Comparison of ENCODE assay signal across 1 cellular context in the genomic region with DNA sequence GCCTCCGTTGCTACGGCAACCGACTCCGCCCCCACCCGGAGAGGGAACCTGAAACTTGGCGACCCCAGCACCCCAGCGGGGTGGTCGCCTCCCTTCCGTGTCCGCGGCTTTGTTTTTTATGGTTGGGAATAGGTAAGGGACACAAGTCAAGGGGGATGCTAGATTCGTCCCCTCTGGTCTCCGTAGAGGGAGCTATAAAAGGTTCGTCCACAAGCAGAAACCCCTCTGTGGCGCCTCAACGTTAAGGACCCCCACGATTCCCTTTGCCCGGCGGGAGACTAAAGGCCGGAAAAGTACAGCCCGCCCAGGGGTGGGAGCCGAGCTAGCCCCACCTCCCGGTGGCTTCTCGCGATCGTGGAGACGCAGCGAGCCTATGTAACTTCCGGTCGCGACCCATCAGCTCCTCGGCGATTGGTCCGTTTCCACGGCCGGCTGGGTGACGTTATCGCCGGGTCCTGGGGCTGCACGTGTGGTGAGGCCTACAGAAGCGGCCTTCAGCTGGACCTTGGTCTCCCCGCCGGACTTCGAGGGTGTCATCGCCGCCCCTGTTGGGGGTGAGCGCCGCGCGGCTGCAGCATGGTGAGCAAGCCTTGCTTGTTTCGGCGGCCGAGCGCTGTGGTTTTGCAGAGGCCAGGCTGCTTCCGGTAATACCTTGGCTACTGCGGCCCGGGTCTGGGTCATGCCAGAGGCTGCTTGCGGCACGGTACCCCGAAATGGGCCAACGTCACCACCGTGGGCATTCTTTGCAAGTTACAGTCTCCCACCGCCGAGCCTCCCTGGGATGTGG.
TF ChIP-seq lines count a peak whose summit lies in the region.

A gene with protein sequence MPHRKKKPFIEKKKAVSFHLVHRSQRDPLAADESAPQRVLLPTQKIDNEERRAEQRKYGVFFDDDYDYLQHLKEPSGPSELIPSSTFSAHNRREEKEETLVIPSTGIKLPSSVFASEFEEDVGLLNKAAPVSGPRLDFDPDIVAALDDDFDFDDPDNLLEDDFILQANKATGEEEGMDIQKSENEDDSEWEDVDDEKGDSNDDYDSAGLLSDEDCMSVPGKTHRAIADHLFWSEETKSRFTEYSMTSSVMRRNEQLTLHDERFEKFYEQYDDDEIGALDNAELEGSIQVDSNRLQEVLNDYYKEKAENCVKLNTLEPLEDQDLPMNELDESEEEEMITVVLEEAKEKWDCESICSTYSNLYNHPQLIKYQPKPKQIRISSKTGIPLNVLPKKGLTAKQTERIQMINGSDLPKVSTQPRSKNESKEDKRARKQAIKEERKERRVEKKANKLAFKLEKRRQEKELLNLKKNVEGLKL (plus strand): TSS at position 437 of the 787 bp plus-strand sequence. CDS start 140 bp downstream, at position 577.

TF ChIP-seq in K562, 482 proteins besides CTCF, POLR2A, EP300 and RAD21 (continued from another document and continues in another):
- TF ChIP-seq PML (IDR thresholded peaks at IDR 0.05; ENCODE audit: low read length) (peak; percentile 90; the same call in 1 of the 2 replicates), POLR2G (IDR thresholded peaks at IDR 0.05; ENCODE audit: low read depth, low read length) (peak; percentile 96), NONO (IDR thresholded peaks at IDR 0.05; ENCODE audit: low read depth in 2 of 2, low read length in 1 of 2) (no peak), SUPT5H (IDR thresholded peaks at IDR 0.05) (peak; percentile 89), ZNF263 (CRISPR knock-in tag; IDR thresholded peaks at IDR 0.05; ENCODE audit: borderline replicate concordance) (peak; percentile 61), ZBTB12 (CRISPR knock-in tag; IDR thresholded peaks at IDR 0.05) (peak; percentile 85), POLR2AphosphoS2 (IDR thresholded peaks at IDR 0.05; ENCODE audit: low read length) (peak; percentile 73; the same call in 1 of the 2 replicates), ZSCAN29 (IDR thresholded peaks at IDR 0.05) (no peak), STAT5B (CRISPR knock-in tag; IDR thresholded peaks at IDR 0.05) (no peak), ZBTB26 (CRISPR knock-in tag; IDR thresholded peaks at IDR 0.05) (peak; percentile 21; the same call in 1 of the 2 replicates), KLF16 (IDR thresholded peaks at IDR 0.05) (no peak), ZNF740 (CRISPR knock-in tag; IDR thresholded peaks at IDR 0.05) (no peak), ZNF740 (tag; IDR thresholded peaks at IDR 0.05) (no peak), SMAD3 (CRISPR knock-in tag; conservative IDR thresholded peaks at IDR 0.05) (0 out of 2 replicates have a peak, but pooled peaks have one; percentile 20), MECOM (CRISPR knock-in tag; IDR thresholded peaks at IDR 0.05) (0 out of 2 replicates have a peak, but pooled peaks have one; percentile 22), TBP (optimal IDR thresholded peaks at IDR 0.05; ENCODE audit: low read depth, low read length) (peak; percentile 90), NEUROD1 (IDR thresholded peaks at IDR 0.05; ENCODE audit: borderline replicate concordance, low read depth, low read length, partially characterized antibody) (peak; percentile 77), SMARCE1 (IDR thresholded peaks at IDR 0.05) (no peak), DACH1 (IDR thresholded peaks at IDR 0.05; ENCODE audit: partially characterized antibody) (peak; percentile 30), PCBP1 (IDR thresholded peaks at IDR 0.05; ENCODE audit: low read depth, low read length, poor library complexity, severe bottlenecking) (peak; percentile 95), ELF4 (CRISPR knock-in tag; IDR thresholded peaks at IDR 0.05) (peak; percentile 45), LEF1 (IDR thresholded peaks at IDR 0.05) (0 out of 2 replicates have a peak, but pooled peaks have one; percentile 18), ESRRB (CRISPR knock-in tag; IDR thresholded peaks at IDR 0.05; ENCODE audit: borderline replicate concordance) (0 out of 2 replicates have a peak, but pooled peaks have one; percentile 48), MBD2 (IDR thresholded peaks at IDR 0.05; ENCODE audit: borderline replicate concordance, low read depth) (0 out of 2 replicates have a peak, but pooled peaks have one; percentile 17), ILK (tag; IDR thresholded peaks at IDR 0.05; ENCODE audit: borderline replicate concordance, low read depth) (no peak), ZNF282 (CRISPR knock-in tag; IDR thresholded peaks at IDR 0.05) (peak; percentile 50; the same call in 1 of the 2 replicates), E2F5 (CRISPR knock-in tag; IDR thresholded peaks at IDR 0.05) (peak; percentile 88), CREB1 (IDR thresholded peaks at IDR 0.05) (peak; percentile 92), CREB1 (CRISPR knock-in tag; IDR thresholded peaks at IDR 0.05) (peak; percentile 91), MNT (conservative IDR thresholded peaks at IDR 0.05) (peak; percentile 99 to 100), MEF2D (tag; conservative IDR thresholded peaks at IDR 0.05; ENCODE audit: low read depth) (no peak; the same call in 1 of the 2 replicates), FOSL1 (tag; conservative IDR thresholded peaks at IDR 0.05) (0 out of 2 replicates have a peak, but pooled peaks have one; percentile 26)
- TF ChIP-seq, protein P1, sequence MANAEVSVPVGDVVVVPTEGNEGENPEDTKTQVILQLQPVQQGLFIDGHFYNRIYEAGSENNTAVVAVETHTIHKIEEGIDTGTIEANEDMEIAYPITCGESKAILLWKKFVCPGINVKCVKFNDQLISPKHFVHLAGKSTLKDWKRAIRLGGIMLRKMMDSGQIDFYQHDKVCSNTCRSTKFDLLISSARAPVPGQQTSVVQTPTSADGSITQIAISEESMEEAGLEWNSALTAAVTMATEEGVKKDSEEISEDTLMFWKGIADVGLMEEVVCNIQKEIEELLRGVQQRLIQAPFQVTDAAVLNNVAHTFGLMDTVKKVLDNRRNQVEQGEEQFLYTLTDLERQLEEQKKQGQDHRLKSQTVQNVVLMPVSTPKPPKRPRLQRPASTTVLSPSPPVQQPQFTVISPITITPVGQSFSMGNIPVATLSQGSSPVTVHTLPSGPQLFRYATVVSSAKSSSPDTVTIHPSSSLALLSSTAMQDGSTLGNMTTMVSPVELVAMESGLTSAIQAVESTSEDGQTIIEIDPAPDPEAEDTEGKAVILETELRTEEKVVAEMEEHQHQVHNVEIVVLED (CRISPR knock-in tag; IDR thresholded peaks at IDR 0.05) = peak; percentile 43; the same call in 1 of the 2 replicates
- TF ChIP-seq, protein P2, sequence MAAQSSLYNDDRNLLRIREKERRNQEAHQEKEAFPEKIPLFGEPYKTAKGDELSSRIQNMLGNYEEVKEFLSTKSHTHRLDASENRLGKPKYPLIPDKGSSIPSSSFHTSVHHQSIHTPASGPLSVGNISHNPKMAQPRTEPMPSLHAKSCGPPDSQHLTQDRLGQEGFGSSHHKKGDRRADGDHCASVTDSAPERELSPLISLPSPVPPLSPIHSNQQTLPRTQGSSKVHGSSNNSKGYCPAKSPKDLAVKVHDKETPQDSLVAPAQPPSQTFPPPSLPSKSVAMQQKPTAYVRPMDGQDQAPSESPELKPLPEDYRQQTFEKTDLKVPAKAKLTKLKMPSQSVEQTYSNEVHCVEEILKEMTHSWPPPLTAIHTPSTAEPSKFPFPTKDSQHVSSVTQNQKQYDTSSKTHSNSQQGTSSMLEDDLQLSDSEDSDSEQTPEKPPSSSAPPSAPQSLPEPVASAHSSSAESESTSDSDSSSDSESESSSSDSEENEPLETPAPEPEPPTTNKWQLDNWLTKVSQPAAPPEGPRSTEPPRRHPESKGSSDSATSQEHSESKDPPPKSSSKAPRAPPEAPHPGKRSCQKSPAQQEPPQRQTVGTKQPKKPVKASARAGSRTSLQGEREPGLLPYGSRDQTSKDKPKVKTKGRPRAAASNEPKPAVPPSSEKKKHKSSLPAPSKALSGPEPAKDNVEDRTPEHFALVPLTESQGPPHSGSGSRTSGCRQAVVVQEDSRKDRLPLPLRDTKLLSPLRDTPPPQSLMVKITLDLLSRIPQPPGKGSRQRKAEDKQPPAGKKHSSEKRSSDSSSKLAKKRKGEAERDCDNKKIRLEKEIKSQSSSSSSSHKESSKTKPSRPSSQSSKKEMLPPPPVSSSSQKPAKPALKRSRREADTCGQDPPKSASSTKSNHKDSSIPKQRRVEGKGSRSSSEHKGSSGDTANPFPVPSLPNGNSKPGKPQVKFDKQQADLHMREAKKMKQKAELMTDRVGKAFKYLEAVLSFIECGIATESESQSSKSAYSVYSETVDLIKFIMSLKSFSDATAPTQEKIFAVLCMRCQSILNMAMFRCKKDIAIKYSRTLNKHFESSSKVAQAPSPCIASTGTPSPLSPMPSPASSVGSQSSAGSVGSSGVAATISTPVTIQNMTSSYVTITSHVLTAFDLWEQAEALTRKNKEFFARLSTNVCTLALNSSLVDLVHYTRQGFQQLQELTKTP (IDR thresholded peaks at IDR 0.05; ENCODE audit: low read depth in 1 of 2, partially characterized antibody in 2 of 2) = peak in 1 of 2 experiments; percentile 57
- TF ChIP-seq, protein P3, sequence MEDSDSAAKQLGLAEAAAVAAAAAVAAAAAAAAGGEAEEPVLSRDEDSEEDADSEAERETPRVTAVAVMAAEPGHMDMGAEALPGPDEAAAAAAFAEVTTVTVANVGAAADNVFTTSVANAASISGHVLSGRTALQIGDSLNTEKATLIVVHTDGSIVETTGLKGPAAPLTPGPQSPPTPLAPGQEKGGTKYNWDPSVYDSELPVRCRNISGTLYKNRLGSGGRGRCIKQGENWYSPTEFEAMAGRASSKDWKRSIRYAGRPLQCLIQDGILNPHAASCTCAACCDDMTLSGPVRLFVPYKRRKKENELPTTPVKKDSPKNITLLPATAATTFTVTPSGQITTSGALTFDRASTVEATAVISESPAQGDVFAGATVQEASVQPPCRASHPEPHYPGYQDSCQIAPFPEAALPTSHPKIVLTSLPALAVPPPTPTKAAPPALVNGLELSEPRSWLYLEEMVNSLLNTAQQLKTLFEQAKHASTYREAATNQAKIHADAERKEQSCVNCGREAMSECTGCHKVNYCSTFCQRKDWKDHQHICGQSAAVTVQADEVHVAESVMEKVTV (CRISPR knock-in tag; IDR thresholded peaks at IDR 0.05) = 0 out of 2 replicates have a peak, but pooled peaks have one; percentile 39
- TF ChIP-seq, protein P4, sequence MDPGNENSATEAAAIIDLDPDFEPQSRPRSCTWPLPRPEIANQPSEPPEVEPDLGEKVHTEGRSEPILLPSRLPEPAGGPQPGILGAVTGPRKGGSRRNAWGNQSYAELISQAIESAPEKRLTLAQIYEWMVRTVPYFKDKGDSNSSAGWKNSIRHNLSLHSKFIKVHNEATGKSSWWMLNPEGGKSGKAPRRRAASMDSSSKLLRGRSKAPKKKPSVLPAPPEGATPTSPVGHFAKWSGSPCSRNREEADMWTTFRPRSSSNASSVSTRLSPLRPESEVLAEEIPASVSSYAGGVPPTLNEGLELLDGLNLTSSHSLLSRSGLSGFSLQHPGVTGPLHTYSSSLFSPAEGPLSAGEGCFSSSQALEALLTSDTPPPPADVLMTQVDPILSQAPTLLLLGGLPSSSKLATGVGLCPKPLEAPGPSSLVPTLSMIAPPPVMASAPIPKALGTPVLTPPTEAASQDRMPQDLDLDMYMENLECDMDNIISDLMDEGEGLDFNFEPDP (CRISPR knock-in tag; IDR thresholded peaks at IDR 0.05) = no peak
